8 cellular contexts compared by ENCODE assay signal in the genomic region with DNA sequence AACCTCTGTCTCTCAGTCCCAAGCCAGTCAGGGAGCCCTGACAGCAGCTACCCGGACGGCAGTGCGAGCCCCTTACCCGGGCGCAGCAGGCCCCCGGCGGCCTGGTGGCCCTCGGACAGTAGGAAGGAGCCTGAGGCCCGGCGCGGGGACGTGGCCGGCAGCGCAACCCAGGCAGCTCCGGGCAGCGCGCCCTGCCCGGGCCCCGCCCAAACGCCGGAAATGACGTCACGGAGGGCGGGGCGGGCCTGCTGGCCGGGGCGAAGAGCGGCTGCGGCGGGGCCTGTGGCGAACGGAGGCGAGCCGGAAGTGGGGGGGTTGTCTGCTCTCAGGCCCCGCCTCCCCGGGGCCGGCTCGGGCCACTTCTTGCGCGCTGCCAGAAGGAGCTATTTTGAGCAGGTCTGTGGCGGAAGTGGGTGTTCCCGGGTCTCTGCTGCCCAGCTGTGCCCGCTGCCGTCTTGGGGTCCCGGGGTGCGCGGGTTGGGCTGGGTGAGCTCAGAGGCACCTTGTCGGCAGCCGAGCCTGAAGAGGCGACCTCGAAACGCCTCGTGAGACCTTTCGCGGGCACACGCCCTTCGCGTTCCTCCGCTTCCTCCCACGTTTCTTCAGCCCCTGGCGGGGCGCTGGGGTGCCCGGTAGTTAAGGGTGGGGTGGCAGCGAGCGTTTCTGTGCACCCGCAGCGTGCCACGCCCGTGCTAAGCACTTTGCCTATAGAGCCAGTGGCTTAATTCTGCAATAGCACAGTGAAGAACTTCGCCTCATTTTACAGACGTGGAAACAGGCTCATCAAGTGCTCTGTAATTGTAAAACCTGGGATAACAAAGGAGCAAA. TPM values are rescaled to one million over a fixed set of nuclear protein-coding genes. Genes with fewer than 3 reads are reported as not detected.
DNase-seq lines count a peak whose midpoint lies in the region; ATAC-seq and TF ChIP-seq lines count a peak whose summit lies in the region.

Gene C11orf24, minus strand, starts transcription at position 193 of the 828 bp plus-strand sequence. CDS start 8,206 bp downstream, outside the sequence.

- POLR2A ChIA-PET in naive thymus-derived CD8-positive, alpha-beta T cell (lab: Charles Lee): interaction anchor here (0.6 to 3.4 kb wide), 10 partner anchors 10 to 188 kb away, joined by 3 to 21 read pairs (median 4); no protein-coding TSS in a partner anchor

- peaks cover 63% of the 10 kb centered on the region for H3K4me1 ChIP-seq in DOHH2 (ENCODE audit: control insufficient read depth, low read length)
- H3K4me1 ChIP-seq in fibroblast of lung (ENCODE audit: control insufficient read depth, extremely low read depth, insufficient read depth, low read length): peaks cover 7% of the 10 kb centered on the region

- peak within 1 kb of the TSS; percentile 87 to 99 (median 96) for H3K4me3 Mint-ChIP-seq in naive thymus-derived CD8-positive, alpha-beta T cell
- H3K4me3 Mint-ChIP-seq in stimulated activated naive B cell treated with anti-CD40 and anti-IgM and Interleukin-4, amounts not matched to agents 10 μg/mL and 1 μg/mL and 100 μg/mL, for 72 hours: peak within 1 kb of the TSS; percentile 99 to 100

- peaks cover 21% of the 10 kb centered on the region for H3F3A ChIP-seq in DOHH2 (ENCODE audit: control insufficient read depth, insufficient read depth)

- peak within 1 kb of the TSS; percentile 96 to 98 (median 98) for H3K27ac Mint-ChIP-seq in naive thymus-derived CD8-positive, alpha-beta T cell
- peak within 1 kb of the TSS; percentile 99 for H3K27ac Mint-ChIP-seq in stimulated activated naive B cell treated with anti-CD40 and anti-IgM and Interleukin-4, amounts not matched to agents 10 μg/mL and 1 μg/mL and 100 μg/mL, for 72 hours

- H3K4me3 ChIP-seq in DOHH2 (ENCODE audit: low read length) (peak within 1 kb of the TSS; percentile 96), LNCaP clone FGC (ENCODE audit: low read depth, low read length) (peak within 1 kb of the TSS; percentile 97), fibroblast of lung (replicated peaks in 1 of 4; ENCODE audit: control extremely low read depth in 1 of 4, insufficient read depth in 1 of 4, low read depth in 3 of 4, low read length in 4 of 4) (peak within 1 kb of the TSS; percentile 71 to 90 (median 84))

- DNase-seq in GOT3 (lab: John Stamatoyannopoulos, UW) (peak; percentile 81), LNCaP clone FGC (ENCODE audit: low read depth) (peak; percentile 65), RPMI8226 (peak; percentile 100), fibroblast of lung (ENCODE audit: low read depth in 2 of 2) (peak; percentile 91 to 93)
- DNase-seq in activated T-helper 1 cell treated with anti-CD3 and anti-CD28 coated beads, Interleukin-2, amount 50 U/mL, for 16 hours (ENCODE audit: low read depth in 1 of 2, low spot score in 1 of 2): peak; percentile 85 to 91
- DNase-seq in naive thymus-derived CD8-positive, alpha-beta T cell: peak; percentile 83 to 95 (median 92)
- DNase-seq in stimulated activated naive B cell treated with anti-CD40 and anti-IgM and Interleukin-4, amounts not matched to agents 10 μg/mL and 1 μg/mL and 100 μg/mL, for 72 hours: peak; percentile 94

- ATAC-seq in naive thymus-derived CD8-positive, alpha-beta T cell: peak; percentile 89 to 90
- peak; percentile 83 for ATAC-seq in stimulated activated naive B cell treated with anti-CD40 and anti-IgM and Interleukin-4, amounts not matched to agents 10 μg/mL and 1 μg/mL and 100 μg/mL, for 72 hours (replicated peaks)

- no peak for TF ChIP-seq CTCF in DOHH2 (IDR thresholded peaks at IDR 0.05; ENCODE audit: low read depth, low read length, poor library complexity, severe bottlenecking)
- TF ChIP-seq CTCF in LNCaP clone FGC (IDR thresholded peaks at IDR 0.05; ENCODE audit: control insufficient read depth, extremely low read depth, insufficient read depth): no peak
- no peak for TF ChIP-seq CTCF in fibroblast of lung (conservative IDR thresholded peaks at IDR 0.05 in 1 of 2, IDR thresholded peaks at IDR 0.05 in 1 of 2; ENCODE audit: low read depth in 1 of 2, low read length in 2 of 2)

- no peaks in the 10 kb centered on the region for H3K9me2 ChIP-seq in DOHH2 (replicated peaks; ENCODE audit: control insufficient read depth, low read length)

- no peaks in the 10 kb centered on the region for H3K9me3 Mint-ChIP-seq in naive thymus-derived CD8-positive, alpha-beta T cell
- peaks cover 0 to 3% of the 10 kb centered on the region in 2 donors for H3K9me3 Mint-ChIP-seq in stimulated activated naive B cell treated with anti-CD40 and anti-IgM and Interleukin-4, amounts not matched to agents 10 μg/mL and 1 μg/mL and 100 μg/mL, for 72 hours

- H3K27me3 Mint-ChIP-seq in naive thymus-derived CD8-positive, alpha-beta T cell: no peaks in the 10 kb centered on the region
- H3K27me3 Mint-ChIP-seq in stimulated activated naive B cell treated with anti-CD40 and anti-IgM and Interleukin-4, amounts not matched to agents 10 μg/mL and 1 μg/mL and 100 μg/mL, for 72 hours: no peaks in the 10 kb centered on the region

- peaks cover 47% of the 10 kb centered on the region for H3K36me3 ChIP-seq in DOHH2 (ENCODE audit: control insufficient read depth, low read length)
- peaks cover 11% of the 10 kb centered on the region for H3K36me3 ChIP-seq in fibroblast of lung (ENCODE audit: control insufficient read depth, insufficient read depth, low read length)

- peak within 1 kb of the TSS; percentile 54 for H2AFZ ChIP-seq in fibroblast of lung (ENCODE audit: low read length)

- H3K9me3 ChIP-seq in DOHH2 (ENCODE audit: control insufficient read depth, insufficient read depth, low read length): peaks cover 10% of the 10 kb centered on the region; the same call in 1 of the 2 replicates
- H3K9me3 ChIP-seq in fibroblast of lung (ENCODE audit: control insufficient read depth, insufficient read depth, low read depth, low read length): no peaks in the 10 kb centered on the region

- H3K4me1 Mint-ChIP-seq in naive thymus-derived CD8-positive, alpha-beta T cell: peaks cover 17 to 59% (median 38%) of the 10 kb centered on the region in 4 donors
- peaks cover 45 to 67% of the 10 kb centered on the region in 2 donors for H3K4me1 Mint-ChIP-seq in stimulated activated naive B cell treated with anti-CD40 and anti-IgM and Interleukin-4, amounts not matched to agents 10 μg/mL and 1 μg/mL and 100 μg/mL, for 72 hours

- H3K9ac ChIP-seq in fibroblast of lung (ENCODE audit: insufficient read depth, low read length): peak within 1 kb of the TSS; percentile 98

- H3K4me2 ChIP-seq in DOHH2 (ENCODE audit: low read length) (peak within 1 kb of the TSS; percentile 99), fibroblast of lung (ENCODE audit: extremely low read depth, insufficient read depth, low read length) (peak within 1 kb of the TSS; percentile 84)

- H3K27me3 ChIP-seq in DOHH2 (ENCODE audit: control insufficient read depth, low read length) (no peaks in the 10 kb centered on the region), fibroblast of lung (ENCODE audit: control insufficient read depth, insufficient read depth, low read length) (no peaks in the 10 kb centered on the region)

- peaks cover 0 to 8% (median 3%) of the 10 kb centered on the region in 3 donors for H3K36me3 Mint-ChIP-seq in naive thymus-derived CD8-positive, alpha-beta T cell
- peaks cover 17 to 30% of the 10 kb centered on the region in 2 donors for H3K36me3 Mint-ChIP-seq in stimulated activated naive B cell treated with anti-CD40 and anti-IgM and Interleukin-4, amounts not matched to agents 10 μg/mL and 1 μg/mL and 100 μg/mL, for 72 hours

- peak within 1 kb of the TSS; percentile 98 for H3K27ac ChIP-seq in DOHH2 (ENCODE audit: low read depth, low read length)
- peak within 1 kb of the TSS; percentile 99 for H3K27ac ChIP-seq in fibroblast of lung (ENCODE audit: insufficient read depth, low read length)

- H4K20me1 ChIP-seq in DOHH2 (ENCODE audit: control insufficient read depth, insufficient read depth, low read depth, low read length) (peaks cover 9% of the 10 kb centered on the region; the same call in 1 of the 2 replicates), fibroblast of lung (ENCODE audit: control insufficient read depth, extremely low read depth, insufficient read depth, low read length) (no peaks in the 10 kb centered on the region)

- H3K79me2 ChIP-seq in DOHH2 (ENCODE audit: control insufficient read depth, low read length) (peaks cover 50% of the 10 kb centered on the region), fibroblast of lung (ENCODE audit: control insufficient read depth, insufficient read depth, low read length) (peaks cover 44% of the 10 kb centered on the region)

RNA-seq across cellular contexts. Expression of gene C11orf24, which starts in this region (rescaled TPM):
- 14.1 and 25.4 TPM in 2 replicates for total RNA-seq in fibroblast of lung
- polyA plus RNA-seq in fibroblast of lung: 45.6 TPM in 2 replicates
- 74.7 and 76.0 TPM in 2 replicates for polyA plus RNA-seq in fibroblast of lung (2012)
- polyA minus RNA-seq in fibroblast of lung (ENCODE audit: low replicate concordance): 210 and 228 TPM in 2 replicates
- total RNA-seq in naive thymus-derived CD8-positive, alpha-beta T cell: 10 to 100 TPM; 17.9 to 19.4 TPM
- polyA plus RNA-seq in naive thymus-derived CD8-positive, alpha-beta T cell: 10 to 100 TPM in 1 of 3 donors, 1 to 10 TPM in 2; 6.1 to 10.4 (median 6.6) TPM

Comparison
In these comparisons a context has a peak if more than half of its experiments do, and no peak if none do; other contexts are left out.
1. Peak in every context shown above with its lines: DNase-seq, ATAC-seq, H3K4me3 ChIP-seq and H3K27ac ChIP-seq.